In genomic region chr10:788796-789748, GRCh38 we compare ENCODE assay signal across 7 cellular contexts.
DNase-seq lines count a peak whose midpoint lies in the region; ATAC-seq and TF ChIP-seq lines count a peak whose summit lies in the region.

No MANE protein-coding gene starts in this region.

- no peak for TF ChIP-seq POLR2A in gastrocnemius medialis (IDR thresholded peaks at IDR 0.05)

- H3K4me3 Mint-ChIP-seq in immature natural killer cell: peak overlapping the region in 3 of 5 donors; percentile 57 to 69 (median 68)
- H3K4me3 Mint-ChIP-seq in activated T-helper 1 cell treated with anti-CD3 and anti-CD28 coated beads, Interleukin-12 subunit alpha, Interleukin-12 subunit beta, Interleukin-2, Interleukin-4 antibody, amounts not matched to agents 30 ng/mL and 10 ng/mL and 1 ng/mL, durations not matched to agents 14 hours and 24 hours and 36 hours: no peak overlapping the region

- in situ Hi-C loops in brain microvascular endothelial cell (cut with HindIII; ENCODE audit: low pct_ligation_motif_present, low sequenced_read_pairs): no loop called here
- in situ Hi-C loops in gastrocnemius medialis (cut with MboI; ENCODE audit: low sequenced_read_pairs in 4 of 4): loop anchor here in 3 of 4 donors (25.0 kb wide), 2 partner anchors 202 to 277 kb away; no protein-coding TSS in a partner anchor

- no peak overlapping the region for H3K27ac Mint-ChIP-seq in immature natural killer cell
- H3K27ac Mint-ChIP-seq in activated T-helper 1 cell treated with anti-CD3 and anti-CD28 coated beads, Interleukin-12 subunit alpha, Interleukin-12 subunit beta, Interleukin-2, Interleukin-4 antibody, amounts not matched to agents 30 ng/mL and 10 ng/mL and 1 ng/mL, durations not matched to agents 14 hours and 24 hours and 36 hours: no peak overlapping the region

- TF ChIP-seq CTCF in GM10266 (IDR thresholded peaks at IDR 0.05; ENCODE audit: control insufficient read depth, insufficient read depth, low read depth, missing control alignments) (peak; percentile 77), brain microvascular endothelial cell (IDR thresholded peaks at IDR 0.05; ENCODE audit: low read depth, low read length, missing control alignments) (peak; percentile 86), gastrocnemius medialis (IDR thresholded peaks at IDR 0.05 in 4 of 5, conservative IDR thresholded peaks at IDR 0.05 in 1 of 5) (peak; percentile 21 to 78 (median 69))

- H3K27ac ChIP-seq in brain microvascular endothelial cell: no peak overlapping the region
- peak overlapping the region; percentile 45 to 71 (median 60) for H3K27ac ChIP-seq in gastrocnemius medialis

- DNase-seq in GM10266 (ENCODE audit: extremely low spot score) (peak; percentile 76), NCI-H748 (lab: John Stamatoyannopoulos, UW; ENCODE audit: unreplicated experiment) (peak; percentile 81), brain microvascular endothelial cell (peak; percentile 74), immature natural killer cell (no peak), gastrocnemius medialis (peak; percentile 78 to 84), NCI-H2196 (lab: John Stamatoyannopoulos, UW; ENCODE audit: unreplicated experiment) (no peak)
- DNase-seq in activated T-helper 1 cell treated with anti-CD3 and anti-CD28 coated beads, Interleukin-12 subunit alpha, Interleukin-12 subunit beta, Interleukin-2, Interleukin-4 antibody, amounts not matched to agents 30 ng/mL and 10 ng/mL and 1 ng/mL, durations not matched to agents 14 hours and 24 hours and 36 hours (ENCODE audit: low spot score): no peak

- intact Hi-C loops in gastrocnemius medialis (cut with DNase I; ENCODE audit: low total_unique reads): loop anchor here (1.0 to 5.0 kb wide), 3 partner anchors 102 to 278 kb away; partner anchors contain the start of gene DIP2C
- intact Hi-C loops in activated T-helper 1 cell treated with anti-CD3 and anti-CD28 coated beads, Interleukin-12 subunit alpha, Interleukin-12 subunit beta, Interleukin-2, Interleukin-4 antibody, amounts not matched to agents 30 ng/mL and 10 ng/mL and 1 ng/mL, durations not matched to agents 14 hours and 24 hours and 36 hours (cut with micrococcal nuclease): loop anchor here (10.0 kb wide), 1 partner anchor 274 kb away; no protein-coding TSS in a partner anchor

- H3K27me3 ChIP-seq in brain microvascular endothelial cell (replicated peaks) (no peaks in the 10 kb centered on the region), gastrocnemius medialis (no peaks in the 10 kb centered on the region)

- no peaks in the 10 kb centered on the region for H3K36me3 Mint-ChIP-seq in immature natural killer cell
- no peaks in the 10 kb centered on the region for H3K36me3 Mint-ChIP-seq in activated T-helper 1 cell treated with anti-CD3 and anti-CD28 coated beads, Interleukin-12 subunit alpha, Interleukin-12 subunit beta, Interleukin-2, Interleukin-4 antibody, amounts not matched to agents 30 ng/mL and 10 ng/mL and 1 ng/mL, durations not matched to agents 14 hours and 24 hours and 36 hours (ENCODE audit: low read depth)

- H3K9me3 ChIP-seq in gastrocnemius medialis: no peaks in the 10 kb centered on the region

- no peaks in the 10 kb centered on the region for H3K36me3 ChIP-seq in brain microvascular endothelial cell (replicated peaks)
- H3K36me3 ChIP-seq in gastrocnemius medialis: no peaks in the 10 kb centered on the region

- H3K4me1 ChIP-seq in gastrocnemius medialis: peaks cover 3 to 25% of the 10 kb centered on the region in 2 donors

- no peaks in the 10 kb centered on the region for H3K9me3 Mint-ChIP-seq in immature natural killer cell
- H3K9me3 Mint-ChIP-seq in activated T-helper 1 cell treated with anti-CD3 and anti-CD28 coated beads, Interleukin-12 subunit alpha, Interleukin-12 subunit beta, Interleukin-2, Interleukin-4 antibody, amounts not matched to agents 30 ng/mL and 10 ng/mL and 1 ng/mL, durations not matched to agents 14 hours and 24 hours and 36 hours: no peaks in the 10 kb centered on the region

- peak; percentile 81 to 82 for ATAC-seq in gastrocnemius medialis

- H3K4me1 Mint-ChIP-seq in immature natural killer cell: no peaks in the 10 kb centered on the region
- H3K4me1 Mint-ChIP-seq in activated T-helper 1 cell treated with anti-CD3 and anti-CD28 coated beads, Interleukin-12 subunit alpha, Interleukin-12 subunit beta, Interleukin-2, Interleukin-4 antibody, amounts not matched to agents 30 ng/mL and 10 ng/mL and 1 ng/mL, durations not matched to agents 14 hours and 24 hours and 36 hours (ENCODE audit: low read depth): no peaks in the 10 kb centered on the region

- peaks cover 3 to 10% (median 4%) of the 10 kb centered on the region in 3 donors for H3K27me3 Mint-ChIP-seq in immature natural killer cell (ENCODE audit: low read depth in 3 of 3)
- peaks cover 3% of the 10 kb centered on the region for H3K27me3 Mint-ChIP-seq in activated T-helper 1 cell treated with anti-CD3 and anti-CD28 coated beads, Interleukin-12 subunit alpha, Interleukin-12 subunit beta, Interleukin-2, Interleukin-4 antibody, amounts not matched to agents 30 ng/mL and 10 ng/mL and 1 ng/mL, durations not matched to agents 14 hours and 24 hours and 36 hours (ENCODE audit: insufficient read depth)

- H3K4me3 ChIP-seq in brain microvascular endothelial cell (ENCODE audit: low read depth, low read length) (peak overlapping the region; percentile 46), gastrocnemius medialis (peak overlapping the region; percentile 53 to 69 (median 59))

Comparison
In these comparisons a context has a peak if more than half of its experiments do, and no peak if none do; other contexts are left out.
1. DNase-seq: peak in GM10266 (single experiment), NCI-H748 (single experiment), brain microvascular endothelial cell (single experiment) and gastrocnemius medialis (2 of 2); none in immature natural killer cell (0 of 3), activated T-helper 1 cell treated with anti-CD3 and anti-CD28 coated beads, Interleukin-12 subunit alpha, Interleukin-12 subunit beta, Interleukin-2, Interleukin-4 antibody, amounts not matched to agents 30 ng/mL and 10 ng/mL and 1 ng/mL, durations not matched to agents 14 hours and 24 hours and 36 hours (single experiment) and NCI-H2196 (single experiment).
2. Peak in every context shown above with its lines, with median percentiles within 50 percentile points of each other: CTCF ChIP-seq.